ENCODE assay signal across 2 cellular contexts in genomic region chr9:128702445-128702948, GRCh38.
TF ChIP-seq lines count a peak whose summit lies in the region.

Gene PKN3 (plus strand): TSS chr9:128702503. CDS start chr9:128702916, 413 bp downstream.

TF ChIP-seq in HEK293, 187 proteins besides CTCF, POLR2A, EP300 and RAD21 (continued from another document and continues in another):
- TF ChIP-seq ZNF19 (tag by site-specific recombination; IDR thresholded peaks at IDR 0.05; ENCODE audit: low read depth) (no peak), ZNF433 (tag by site-specific recombination; IDR thresholded peaks at IDR 0.05; ENCODE audit: low read depth) (no peak), ZNF660 (tag by site-specific recombination; IDR thresholded peaks at IDR 0.05) (peak; percentile 92), PATZ1 (tag by site-specific recombination; IDR thresholded peaks at IDR 0.05) (peak; percentile 67), GLIS2 (tag by site-specific recombination; IDR thresholded peaks at IDR 0.05) (peak; percentile 63), ZNF488 (tag by site-specific recombination; IDR thresholded peaks at IDR 0.05) (no peak), ZNF184 (tag by site-specific recombination; IDR thresholded peaks at IDR 0.05) (0 out of 2 replicates have a peak, but pooled peaks have one; percentile 32), ZSCAN23 (tag by site-specific recombination; IDR thresholded peaks at IDR 0.05) (no peak), ZNF248 (tag by site-specific recombination; IDR thresholded peaks at IDR 0.05) (no peak), ZNF792 (tag by site-specific recombination; IDR thresholded peaks at IDR 0.05) (no peak), ZFP37 (tag by site-specific recombination; IDR thresholded peaks at IDR 0.05) (no peak; the same call in 1 of the 2 replicates), TRIM28 (IDR thresholded peaks at IDR 0.05; ENCODE audit: borderline replicate concordance, low read length) (no peak), ZNF514 (tag by site-specific recombination; IDR thresholded peaks at IDR 0.05) (no peak), ZNF211 (tag by site-specific recombination; IDR thresholded peaks at IDR 0.05; ENCODE audit: low read depth) (no peak), KLF1 (tag by site-specific recombination; IDR thresholded peaks at IDR 0.05) (peak; percentile 55; the same call in 1 of the 2 replicates), ZBTB10 (tag by site-specific recombination; IDR thresholded peaks at IDR 0.05) (peak; percentile 80), ZNF148 (tag by site-specific recombination; IDR thresholded peaks at IDR 0.05; ENCODE audit: borderline replicate concordance) (no peak), ZNF639 (tag by site-specific recombination; IDR thresholded peaks at IDR 0.05) (no peak), ZFHX2 (tag by site-specific recombination; conservative IDR thresholded peaks at IDR 0.05) (no peak; the same call in 1 of the 2 replicates), ZNF48 (tag by site-specific recombination; IDR thresholded peaks at IDR 0.05) (no peak), ZNF776 (tag by site-specific recombination; IDR thresholded peaks at IDR 0.05; ENCODE audit: borderline replicate concordance) (no peak), ZNF157 (tag by site-specific recombination; IDR thresholded peaks at IDR 0.05) (no peak)

TF ChIP-seq in GM12878, 131 proteins besides CTCF, POLR2A, EP300 and RAD21 (continued from another document):
- TF ChIP-seq CEBPZ (IDR thresholded peaks at IDR 0.05; ENCODE audit: low read depth, low read length) (no peak), USF1 (IDR thresholded peaks at IDR 0.05; ENCODE audit: borderline replicate concordance, extremely low read length, insufficient read depth, low read depth, low read length) (no peak), ATF3 (IDR thresholded peaks at IDR 0.05; ENCODE audit: borderline replicate concordance, extremely low read depth, low read depth, low read length) (no peak), CHD1 (IDR thresholded peaks at IDR 0.05; ENCODE audit: low read depth, low read length) (no peak), ASH2L (IDR thresholded peaks at IDR 0.05; ENCODE audit: borderline replicate concordance, low read depth) (no peak), SPI1 (IDR thresholded peaks at IDR 0.05; ENCODE audit: borderline replicate concordance, insufficient read depth, low read depth, low read length) (no peak), ZNF687 (IDR thresholded peaks at IDR 0.05) (peak; percentile 78)
TF ChIP-seq in GM12878: peak in this region for 30.
